13 cellular contexts compared by ENCODE assay signal in genomic region chr15:83305696-83306291, GRCh38. TPM values are rescaled to one million over a fixed set of nuclear protein-coding genes. Genes with fewer than 3 reads are reported as not detected.
DNase-seq lines count a peak whose midpoint lies in the region; ATAC-seq, FAIRE-seq and TF ChIP-seq lines count a peak whose summit lies in the region.
"Had no signal": no experiment of that assay in that cellular context is flagged by ENCODE, and none has a peak within 500 bp of the region (broad histone marks: within the 10 kb centered on the region; RNA-seq: fewer than 3 reads in every experiment).

No MANE protein-coding gene starts in this region.

- no peak overlapping the region for H3K4ac ChIP-seq in mesendoderm (ENCODE audit: low read depth, low read length)

- no CpG with 5 or more reads among the region's 11 CpGs for WGBS in mesendoderm (ENCODE audit: extremely low coverage, insufficient coverage, low lambda C conversion rate)

- no peak overlapping the region for H2BK120ac ChIP-seq in mesendoderm (ENCODE audit: low read depth, low read length)

- intact Hi-C loops in endothelial cell of umbilical vein (cut with micrococcal nuclease): loop anchor here (2.0 kb wide), 1 partner anchor 19 kb away; no protein-coding TSS in a partner anchor

- H2AFZ ChIP-seq in ACC112 (ENCODE audit: low read length, unreplicated experiment) (peak overlapping the region; percentile 64), endothelial cell of umbilical vein (ENCODE audit: low read depth, low read length) (peak overlapping the region; percentile 26)

- H4K8ac ChIP-seq in mesendoderm (ENCODE audit: low read depth, low read length): no peak overlapping the region

- H2AK5ac ChIP-seq in mesendoderm (ENCODE audit: low read length): no peak overlapping the region

- in situ Hi-C loops in brain microvascular endothelial cell (cut with HindIII; ENCODE audit: low pct_ligation_motif_present, low sequenced_read_pairs): no loop called here

- TF ChIP-seq POLR2A in endothelial cell of umbilical vein (IDR thresholded peaks at IDR 0.05; ENCODE audit: low read depth, low read length): no peak

- H3K9me3 ChIP-seq in endothelial cell of umbilical vein (replicated peaks; ENCODE audit: control insufficient read depth, insufficient read depth, low read length): no peaks in the 10 kb centered on the region

- ATAC-seq in GM21576 (IDR thresholded peaks at IDR 0.05; ENCODE audit: unreplicated experiment): no peak
- ATAC-seq: natural killer cell treated with Interleukin-12 subunit alpha and Interleukin-12 subunit beta and Interleukin-15 and Interleukin-18, amount 100 ng/mL, for 72 hours had no signal

- no peak overlapping the region for H2BK15ac ChIP-seq in mesendoderm (replicated peaks; ENCODE audit: low read depth)

- H3K27ac ChIP-seq in ACC112 (ENCODE audit: low read depth, low read length): no peak overlapping the region
- no peak overlapping the region for H3K27ac ChIP-seq in endothelial cell of umbilical vein (ENCODE audit: insufficient read depth, low read depth, low read length)
- no peak overlapping the region for H3K27ac ChIP-seq in mesendoderm (ENCODE audit: low read depth, low read length)
- H3K27ac ChIP-seq in brain microvascular endothelial cell: no peak overlapping the region

- no peak overlapping the region for H3K23ac ChIP-seq in mesendoderm (ENCODE audit: low read length)

- H3K4me1 ChIP-seq in ACC112 (ENCODE audit: control insufficient read depth, insufficient read depth, low read length, unreplicated experiment) (no peaks in the 10 kb centered on the region), endothelial cell of umbilical vein (ENCODE audit: control insufficient read depth, extremely low read depth, insufficient read depth, low read length) (peaks cover 8% of the 10 kb centered on the region), mesendoderm (ENCODE audit: control insufficient read depth, low read depth, low read length) (peaks cover 4% of the 10 kb centered on the region)

- TF ChIP-seq CTCF in endothelial cell of umbilical vein (IDR thresholded peaks at IDR 0.05; ENCODE audit: extremely low read depth in 1 of 2, insufficient read depth in 1 of 2, low read depth in 1 of 2, low read length in 2 of 2) (no peak), brain microvascular endothelial cell (IDR thresholded peaks at IDR 0.05; ENCODE audit: low read depth, low read length, missing control alignments) (no peak)

- no peak overlapping the region for H3K56ac ChIP-seq in mesendoderm (ENCODE audit: low read length)

- dilution Hi-C loops in endothelial cell of umbilical vein (cut with MboI; ENCODE audit: extremely low pct_ligation_motif_present, low sequenced_read_pairs): no loop called here

- H3K9me1 ChIP-seq in endothelial cell of umbilical vein (replicated peaks; ENCODE audit: control insufficient read depth, extremely low read depth, insufficient read depth, low read length): no peaks in the 10 kb centered on the region

- H3K4me2 ChIP-seq in endothelial cell of umbilical vein (ENCODE audit: insufficient read depth, low read length): no peak overlapping the region
- H3K4me2 ChIP-seq in mesendoderm (ENCODE audit: low read length): no peak overlapping the region

- CTCF ChIA-PET in endothelial cell of umbilical vein (lab: Charles Lee): interaction anchor here (0.7 to 1.8 kb wide), 4 partner anchors 37 to 57 kb away, joined by 3 to 4 read pairs (median 3); no protein-coding TSS in a partner anchor

- no peak overlapping the region for H4K5ac ChIP-seq in mesendoderm (ENCODE audit: low read length)

- H3K9ac ChIP-seq in endothelial cell of umbilical vein (replicated peaks; ENCODE audit: extremely low read depth, insufficient read depth, low read length): no peak overlapping the region
- no peak overlapping the region for H3K9ac ChIP-seq in mesendoderm (ENCODE audit: low read length)

- POLR2A ChIA-PET in endothelial cell of umbilical vein (lab: Charles Lee): no interaction called here

- H4K20me1 ChIP-seq in endothelial cell of umbilical vein (replicated peaks; ENCODE audit: control insufficient read depth, extremely low read depth, insufficient read depth, low read length): no peaks in the 10 kb centered on the region

- BruUV-seq in endothelial cell of umbilical vein (replicated peaks; lab: Mats Ljungman, UMichigan): no TSS peak

- H3K79me2 ChIP-seq in ACC112 (ENCODE audit: control insufficient read depth, insufficient read depth, low read length, unreplicated experiment) (no peaks in the 10 kb centered on the region), endothelial cell of umbilical vein (ENCODE audit: control insufficient read depth, insufficient read depth, low read length) (no peaks in the 10 kb centered on the region), mesendoderm (ENCODE audit: control insufficient read depth, insufficient read depth, low read length) (no peaks in the 10 kb centered on the region)

- no peak overlapping the region for H3K18ac ChIP-seq in mesendoderm (ENCODE audit: low read length)

- DNase-seq in NCI-H526 treated with DMSO at 0.1 percent for 48 hours (lab: John Stamatoyannopoulos, UW): peak; percentile 59
- no peak for DNase-seq in endothelial cell of umbilical vein (ENCODE audit: low read depth, low spot score)
- peak; percentile 82 for DNase-seq in mesendoderm
- DNase-seq in stimulated activated CD4-positive, alpha-beta T cell treated with anti-CD3 and anti-CD28 coated beads, Interleukin-4, amount 100 ng/mL, for 4 hours: no peak
- DNase-seq in brain microvascular endothelial cell: no peak
- no peak for DNase-seq in hepatic stellate cell (ENCODE audit: low spot score)
- DNase-seq: ACHN, DND-41, NCI-H1092 treated with DMSO at 0.1 percent for 48 hours had no signal

- H3K27me3 ChIP-seq in ACC112 (ENCODE audit: insufficient read depth, low read length): no peaks in the 10 kb centered on the region
- no peaks in the 10 kb centered on the region for H3K27me3 ChIP-seq in endothelial cell of umbilical vein (ENCODE audit: control insufficient read depth in 2 of 2, insufficient read depth in 2 of 2, low read length in 2 of 2)
- H3K27me3 ChIP-seq in mesendoderm (ENCODE audit: insufficient read depth, low read length, poor library complexity): no peaks in the 10 kb centered on the region
- H3K27me3 ChIP-seq in brain microvascular endothelial cell (replicated peaks): no peaks in the 10 kb centered on the region

- H3K4me3 ChIP-seq in ACC112 (ENCODE audit: low read depth, low read length): no peak overlapping the region
- no peak overlapping the region for H3K4me3 ChIP-seq in endothelial cell of umbilical vein (replicated peaks in 1 of 3; ENCODE audit: insufficient read depth in 1 of 3, low read depth in 1 of 3, low read length in 3 of 3)
- no peak overlapping the region for H3K4me3 ChIP-seq in mesendoderm (ENCODE audit: low read length)
- no peak overlapping the region for H3K4me3 ChIP-seq in brain microvascular endothelial cell (ENCODE audit: low read depth, low read length)

- no peaks in the 10 kb centered on the region for H3K79me1 ChIP-seq in mesendoderm (ENCODE audit: low read length)

- H3K36me3 ChIP-seq in ACC112 (ENCODE audit: insufficient read depth, low read length) (no peaks in the 10 kb centered on the region), endothelial cell of umbilical vein (ENCODE audit: control insufficient read depth in 2 of 2, extremely low read depth in 1 of 2, insufficient read depth in 2 of 2, low read length in 2 of 2) (no peaks in the 10 kb centered on the region), mesendoderm (ENCODE audit: control insufficient read depth, insufficient read depth, low read length) (no peaks in the 10 kb centered on the region), brain microvascular endothelial cell (replicated peaks) (no peaks in the 10 kb centered on the region)

- no peak for FAIRE-seq in endothelial cell of umbilical vein (lab: Jason Lieb, UNC)

- no peak overlapping the region for H2BK5ac ChIP-seq in mesendoderm (ENCODE audit: low read length)

TF ChIP-seq in endothelial cell of umbilical vein, 7 proteins besides CTCF, POLR2A, EP300 and RAD21:
- TF ChIP-seq JUN (IDR thresholded peaks at IDR 0.05; ENCODE audit: borderline replicate concordance, insufficient read depth, insufficient read length, low read depth) (no peak), EZH2 (IDR thresholded peaks at IDR 0.05; ENCODE audit: borderline replicate concordance, low read depth, low read length, severe bottlenecking) (no peak), FOS (IDR thresholded peaks at IDR 0.05; ENCODE audit: borderline replicate concordance, insufficient read depth, low read length) (no peak), GATA2 (IDR thresholded peaks at IDR 0.05; ENCODE audit: insufficient read depth, insufficient read length, low read depth, low read length) (no peak), POLR2AphosphoS5 (IDR thresholded peaks at IDR 0.05; ENCODE audit: insufficient read depth, low read depth, low read length) (no peak), MYC (IDR thresholded peaks at IDR 0.05; ENCODE audit: low read depth, low read length) (no peak), MAX (IDR thresholded peaks at IDR 0.05; ENCODE audit: insufficient read depth, insufficient read length) (no peak)

RNA-seq across cellular contexts. Expression of gene BNC1, which starts 21.3 kb away (rescaled TPM):
- 2.9 and 3.4 TPM in 2 replicates for total RNA-seq in endothelial cell of umbilical vein
- 3.9 TPM in 2 replicates for polyA plus RNA-seq in endothelial cell of umbilical vein
- 5.8 and 5.9 TPM in 2 replicates for polyA plus RNA-seq in endothelial cell of umbilical vein (2011; cell fraction: cytosol; rRNA removed)
- 8.2 and 9.0 TPM in 2 replicates for polyA plus RNA-seq in endothelial cell of umbilical vein (2011; cell fraction: nucleus; rRNA removed)
- 3.2 and 7.9 TPM in 2 replicates for polyA plus RNA-seq in endothelial cell of umbilical vein (2012)
- 8.9 and 10.9 TPM in 2 replicates for polyA minus RNA-seq in endothelial cell of umbilical vein
- polyA minus RNA-seq in endothelial cell of umbilical vein (2011; cell fraction: cytosol; rRNA and poly(A)+ RNA removed): not detected
- 6.1 and 6.3 TPM in 2 replicates for polyA minus RNA-seq in endothelial cell of umbilical vein (2011; cell fraction: nucleus; rRNA and poly(A)+ RNA removed)
- 0.06 TPM for polyA plus RNA-seq in mesendoderm (2013, experiment 1 of 2)
- 0.08 TPM for polyA plus RNA-seq in mesendoderm (2013, experiment 2 of 2)
- total RNA-seq: natural killer cell treated with Interleukin-12 subunit alpha and Interleukin-12 subunit beta and Interleukin-15 and Interleukin-18, amount 100 ng/mL, for 72 hours; T-helper 2 cell treated with Interferon-gamma antibody and Interleukin-4, amounts not matched to agents 100 ng/mL and 5 ng/mL, for 36 hours had no signal

Comparison
In these comparisons a context has a peak if more than half of its experiments do, and no peak if none do; other contexts are left out.
1. DNase-seq: peak in NCI-H526 treated with DMSO at 0.1 percent for 48 hours (single experiment) and mesendoderm (single experiment); none in endothelial cell of umbilical vein (single experiment), stimulated activated CD4-positive, alpha-beta T cell treated with anti-CD3 and anti-CD28 coated beads, Interleukin-4, amount 100 ng/mL, for 4 hours (0 of 2), brain microvascular endothelial cell (single experiment) and hepatic stellate cell (single experiment).